In the genomic region with DNA sequence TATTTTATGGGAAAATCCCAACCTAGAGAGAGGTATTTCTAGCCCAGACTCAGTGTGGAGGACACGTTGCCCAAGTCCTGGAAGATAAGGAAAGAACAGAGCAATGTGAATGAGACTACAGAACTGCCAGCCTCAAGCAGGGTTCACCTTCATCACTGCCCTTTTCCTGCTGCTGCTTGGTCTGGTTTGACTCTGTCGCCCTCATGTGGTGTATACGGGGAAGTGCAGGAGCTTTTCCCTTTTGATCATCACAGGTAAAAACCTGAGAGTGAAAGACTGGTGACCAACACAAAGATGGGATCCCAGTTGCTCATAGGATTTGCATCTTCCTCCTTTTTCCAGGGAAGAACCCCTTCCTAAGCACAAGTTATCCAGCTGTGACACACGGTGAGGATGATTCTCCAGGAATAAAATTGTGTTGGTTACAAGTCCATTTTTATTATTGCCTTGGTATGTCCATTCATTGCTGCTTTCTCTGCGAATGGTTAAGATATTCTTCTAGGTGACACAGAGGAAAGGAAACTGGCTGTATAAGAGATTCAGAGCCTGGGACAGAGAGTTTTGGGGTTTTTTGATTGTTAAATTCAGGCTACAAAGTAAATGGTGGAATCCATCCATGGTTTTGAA, we compare ENCODE assay signal across 8 cellular contexts.
DNase-seq lines count a peak whose midpoint lies in the region; ATAC-seq lines count a peak whose summit lies in the region.

No MANE protein-coding gene starts in this region.

- H3K9me3 Mint-ChIP-seq in activated naive CD8-positive, alpha-beta T cell treated with anti-CD3 and anti-CD28 coated beads for 36 hours: peaks cover under 1% of the 10 kb centered on the region

- H3K27ac Mint-ChIP-seq in activated naive CD8-positive, alpha-beta T cell treated with anti-CD3 and anti-CD28 coated beads for 36 hours: no peak overlapping the region

- no peak overlapping the region for H3K4me3 Mint-ChIP-seq in activated naive CD8-positive, alpha-beta T cell treated with anti-CD3 and anti-CD28 coated beads for 36 hours

- intact Hi-C loops in left cardiac atrium (cut with DNase I): loop anchor here (5.0 to 10.0 kb wide), 4 partner anchors 151 to 259 kb away; no protein-coding TSS in a partner anchor

- peaks cover 48% of the 10 kb centered on the region for H3K4me1 Mint-ChIP-seq in activated naive CD8-positive, alpha-beta T cell treated with anti-CD3 and anti-CD28 coated beads for 36 hours

- no peaks in the 10 kb centered on the region for H3K27me3 Mint-ChIP-seq in activated naive CD8-positive, alpha-beta T cell treated with anti-CD3 and anti-CD28 coated beads for 36 hours

- ATAC-seq in left cardiac atrium: peak; percentile 45 to 73
- no peak for ATAC-seq in HG03460 (IDR thresholded peaks at IDR 0.05; ENCODE audit: unreplicated experiment)
- ATAC-seq in GM18873 (IDR thresholded peaks at IDR 0.05; ENCODE audit: low FRiP score, unreplicated experiment): no peak

- DNase-seq in GDM1 (lab: John Stamatoyannopoulos, UW): peak; percentile 39
- peak; percentile 44 for DNase-seq in MV-4-11 (lab: John Stamatoyannopoulos, UW)
- peak; percentile 47 for DNase-seq in SK-N-DZ (ENCODE audit: low spot score)
- peak; percentile 38 for DNase-seq in activated naive CD8-positive, alpha-beta T cell treated with anti-CD3 and anti-CD28 coated beads for 36 hours
- peak; percentile 34 for DNase-seq in left cardiac atrium
- DNase-seq in putamen (ENCODE audit: low spot score): peak; percentile 49

- H3K36me3 Mint-ChIP-seq in activated naive CD8-positive, alpha-beta T cell treated with anti-CD3 and anti-CD28 coated beads for 36 hours: peaks cover 3% of the 10 kb centered on the region

Comparison
In these comparisons a context has a peak if more than half of its experiments do, and no peak if none do; other contexts are left out.
1. ATAC-seq: peak in left cardiac atrium (2 of 2); none in HG03460 (single experiment) and GM18873 (single experiment).
2. Peak in every context shown above with its lines, with median percentiles within 50 percentile points of each other: DNase-seq.